In genomic region chr16:4313563-4314531, GRCh38 we compare ENCODE assay signal across 8 cellular contexts. TPM values are rescaled to one million over a fixed set of nuclear protein-coding genes. Genes with fewer than 3 reads are reported as not detected.
DNase-seq lines count a peak whose midpoint lies in the region; ATAC-seq lines count a peak whose summit lies in the region.

No MANE protein-coding gene starts in this region.

- peaks cover 13% of the 10 kb centered on the region for H3K27me3 Mint-ChIP-seq in activated CD4-positive, alpha-beta memory T cell treated with anti-CD3 and anti-CD28 coated beads for 36 hours

- CTCF ChIA-PET in activated CD4-positive, alpha-beta memory T cell treated with anti-CD3 and anti-CD28 coated beads for 36 hours (lab: Charles Lee), result interaction anchor here (1.2 to 1.5 kb wide), 3 partner anchors 14 to 25 kb away, joined by 3 to 4 read pairs (median 4); no protein-coding TSS in a partner anchor

- no peaks in the 10 kb centered on the region for H3K36me3 ChIP-seq in iPS-18a (ENCODE audit: control insufficient read depth, low read depth, low read length)
- H3K36me3 ChIP-seq in stomach smooth muscle (ENCODE audit: control insufficient read depth in 2 of 2, insufficient read depth in 2 of 2, low read length in 2 of 2), result no peaks in the 10 kb centered on the region

- H3K9ac ChIP-seq in iPS-18a (ENCODE audit: low read length) (no peak overlapping the region), stomach smooth muscle (ENCODE audit: low read length in 2 of 2) (no peak overlapping the region)

- peaks cover 22% of the 10 kb centered on the region for H3K27me3 ChIP-seq in iPS-18a (ENCODE audit: control insufficient read depth, insufficient read depth, low read length)
- H3K27me3 ChIP-seq in stomach smooth muscle (ENCODE audit: control insufficient read depth in 1 of 2, insufficient read depth in 2 of 2, low read length in 2 of 2), result no peaks in the 10 kb centered on the region

- no peaks in the 10 kb centered on the region for H3K9me3 ChIP-seq in iPS-18a (ENCODE audit: control insufficient read depth, low read depth, low read length)
- no peaks in the 10 kb centered on the region for H3K9me3 ChIP-seq in stomach smooth muscle (ENCODE audit: control insufficient read depth in 2 of 2, low read length in 2 of 2)

- H3K36me3 Mint-ChIP-seq in activated CD4-positive, alpha-beta memory T cell treated with anti-CD3 and anti-CD28 coated beads for 36 hours, result no peaks in the 10 kb centered on the region

- H3K27ac ChIP-seq in iPS-18a (ENCODE audit: low read length) (no peak overlapping the region), stomach smooth muscle (ENCODE audit: low read length) (peak overlapping the region; percentile 90), caudate nucleus (ENCODE audit: low read depth, low read length) (no peak overlapping the region)

- peaks cover 21% of the 10 kb centered on the region for H3K4me1 ChIP-seq in iPS-18a (ENCODE audit: control insufficient read depth, low read depth, low read length)
- H3K4me1 ChIP-seq in stomach smooth muscle (ENCODE audit: control insufficient read depth, insufficient read depth, low read length), result peaks cover 42% of the 10 kb centered on the region

- peaks cover 13% of the 10 kb centered on the region for H3K4me1 Mint-ChIP-seq in activated CD4-positive, alpha-beta memory T cell treated with anti-CD3 and anti-CD28 coated beads for 36 hours (ENCODE audit: low read depth)

- peak; percentile 58 for ATAC-seq in HG03175 (IDR thresholded peaks at IDR 0.05; ENCODE audit: unreplicated experiment)
- ATAC-seq in GM21515 (IDR thresholded peaks at IDR 0.05; ENCODE audit: unreplicated experiment), result no peak

- H3K4me3 Mint-ChIP-seq in activated CD4-positive, alpha-beta memory T cell treated with anti-CD3 and anti-CD28 coated beads for 36 hours, result no peak overlapping the region

- POLR2A ChIA-PET in activated CD4-positive, alpha-beta memory T cell treated with anti-CD3 and anti-CD28 coated beads for 36 hours (lab: Charles Lee), result no interaction called here

- no peaks in the 10 kb centered on the region for H3K9me3 Mint-ChIP-seq in activated CD4-positive, alpha-beta memory T cell treated with anti-CD3 and anti-CD28 coated beads for 36 hours

- H3K4me3 ChIP-seq in iPS-18a (ENCODE audit: low read length) (peak overlapping the region; percentile 65), stomach smooth muscle (ENCODE audit: low read length in 2 of 2) (peak overlapping the region in 1 of 2 donors; percentile 29)

- no peak overlapping the region for H3K27ac Mint-ChIP-seq in activated CD4-positive, alpha-beta memory T cell treated with anti-CD3 and anti-CD28 coated beads for 36 hours

- intact Hi-C loops in activated CD4-positive, alpha-beta memory T cell treated with anti-CD3 and anti-CD28 coated beads for 36 hours (cut with micrococcal nuclease), result no loop called here

- DNase-seq in ELF-1 (ENCODE audit: low read depth, low spot score), result peak; percentile 90
- DNase-seq in activated CD4-positive, alpha-beta memory T cell treated with anti-CD3 and anti-CD28 coated beads for 36 hours, result peak; percentile 45
- no peak for DNase-seq in caudate nucleus (lab: John Stamatoyannopoulos, UW)
- DNase-seq in KG1 (lab: John Stamatoyannopoulos, UW), result no peak

RNA-seq across cellular contexts. Expression of gene GLIS2, which starts 2.0 kb away (rescaled TPM):
- under 1 TPM; 0.52 to 0.68 TPM for total RNA-seq in activated CD4-positive, alpha-beta memory T cell treated with anti-CD3 and anti-CD28 coated beads for 36 hours

RNA-seq across cellular contexts. Expression of gene PAM16, which starts 37.3 kb away (rescaled TPM):
- total RNA-seq in activated CD4-positive, alpha-beta memory T cell treated with anti-CD3 and anti-CD28 coated beads for 36 hours, result 10 to 100 TPM; 52.8 to 63.4 TPM

RNA-seq across cellular contexts. Expression of gene TFAP4, which starts 41.0 kb away (rescaled TPM):
- total RNA-seq in activated CD4-positive, alpha-beta memory T cell treated with anti-CD3 and anti-CD28 coated beads for 36 hours, result 10 to 100 TPM; 24.5 to 24.7 TPM

RNA-seq across cellular contexts. Expression of gene VASN, which starts 57.8 kb away (rescaled TPM):
- total RNA-seq in activated CD4-positive, alpha-beta memory T cell treated with anti-CD3 and anti-CD28 coated beads for 36 hours, result under 1 TPM in 1 of 2 experiments, not detected in 1; 0.07 TPM

Comparison
In these comparisons a context has a peak if more than half of its experiments do, and no peak if none do; other contexts are left out.
1. DNase-seq: peak in ELF-1 (single experiment) and activated CD4-positive, alpha-beta memory T cell treated with anti-CD3 and anti-CD28 coated beads for 36 hours (single experiment); none in caudate nucleus (0 of 61) and KG1 (single experiment).